ENCODE assay signal across 9 cellular contexts in the genomic region with DNA sequence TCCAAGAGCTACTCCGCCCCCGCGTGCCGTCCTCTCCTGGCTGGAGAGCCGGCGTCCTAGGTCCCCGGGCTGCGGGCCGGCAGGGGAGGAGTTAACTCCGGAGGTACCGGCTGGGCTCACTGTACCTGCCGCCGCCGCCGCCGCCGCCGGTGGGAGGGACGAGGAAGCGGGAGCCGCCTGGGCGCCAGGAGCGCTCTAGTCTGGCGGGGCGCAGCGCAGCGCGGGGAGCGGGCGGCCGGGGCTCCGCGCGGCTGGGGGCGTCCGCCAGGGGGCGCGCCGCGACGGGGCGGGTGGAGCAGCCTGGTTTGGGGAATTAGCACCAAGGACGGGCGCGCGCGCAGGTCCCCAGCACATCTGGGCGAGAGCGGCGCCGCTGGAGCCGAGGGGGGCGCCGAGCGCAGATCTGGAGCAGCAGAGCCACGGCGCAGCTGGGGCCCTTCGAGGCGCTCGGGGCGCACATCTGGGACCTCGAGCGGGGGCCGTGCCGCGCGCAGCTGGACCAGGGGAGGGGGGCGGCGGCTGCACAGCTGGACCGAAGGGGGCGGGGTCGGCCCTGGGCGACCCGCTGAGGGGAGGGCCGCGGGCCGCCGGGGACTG. TPM values are rescaled to one million over a fixed set of nuclear protein-coding genes. Genes with fewer than 3 reads are reported as not detected.
DNase-seq lines count a peak whose midpoint lies in the region; ATAC-seq, FAIRE-seq and TF ChIP-seq lines count a peak whose summit lies in the region.
"Had no signal": no experiment of that assay in that cellular context is flagged by ENCODE, and none has a peak within 500 bp of the region (broad histone marks: within the 10 kb centered on the region; RNA-seq: fewer than 3 reads in every experiment).

NXPH3 (plus strand) TSS at position 348 of the 597 bp plus-strand sequence. CDS start 349 bp downstream, outside the sequence.

- H3K9me1 ChIP-seq in K562 (ENCODE audit: control insufficient read depth, insufficient read depth, low read length), result no peaks in the 10 kb centered on the region

- WGBS in K562 (ENCODE audit: insufficient coverage, low coverage, missing lambda C conversion rate), result under 1% methylated on average over 23 of the region's 78 CpGs

- H3K36me3 ChIP-seq in HUES6 (ENCODE audit: control insufficient read depth, insufficient read depth, low read length) (no peaks in the 10 kb centered on the region), K562 (ENCODE audit: control insufficient read depth, insufficient read depth, low read length) (no peaks in the 10 kb centered on the region), iPS-20b (ENCODE audit: insufficient read depth, low read depth, low read length) (no peaks in the 10 kb centered on the region)

- no peaks in the 10 kb centered on the region for H3K79me2 ChIP-seq in K562 (ENCODE audit: control insufficient read depth, insufficient read depth, low read length)

- BruUV-seq in K562 (replicated peaks; lab: Mats Ljungman, UMichigan), result no TSS peak

- intact Hi-C loops in K562 (cut with micrococcal nuclease), result no loop called here

- POLR2A ChIA-PET in K562 (lab: Yijun Ruan, JAX), result interaction anchor here (0.6 to 1.4 kb wide), 3 partner anchors 60 to 132 kb away, joined by 3 read pairs; partner anchors contain the start of gene SLC35B1

- peak within 1 kb of the TSS; percentile 48 for H3K9ac ChIP-seq in HUES6 (ENCODE audit: low read length)
- peak within 1 kb of the TSS; percentile 9 to 87; a peak in 3 of 4 replicates for H3K9ac ChIP-seq in K562 (ENCODE audit: insufficient read depth in 1 of 2, low read depth in 2 of 2, low read length in 2 of 2)
- H3K9ac ChIP-seq in iPS-20b (ENCODE audit: low read depth, low read length), result peak within 1 kb of the TSS; percentile 68; the same call in 1 of the 2 replicates

- CTCF ChIA-PET in K562 (lab: Yijun Ruan, JAX; ENCODE audit: low intra/inter-chr PET ratio), result interaction anchor here (0.5 to 2.6 kb wide), 8 partner anchors 14 to 205 kb away, joined by 3 to 23 read pairs (median 4); no protein-coding TSS in a partner anchor

- TF ChIP-seq CTCF in K562 (IDR thresholded peaks at IDR 0.05 in 2 of 3, conservative IDR thresholded peaks at IDR 0.05 in 1 of 3; ENCODE audit: insufficient read depth in 2 of 3, low read depth in 1 of 3, low read length in 3 of 3), result peak in 2 of 3 experiments; percentile 67 to 80; a peak in 5 of 6 replicates

- DNase-seq in D341Med (ENCODE audit: low spot score) (peak; percentile 97), T-helper 22 cell (ENCODE audit: low read depth) (peak; percentile 22), K562 (ENCODE audit: extremely low read depth in 1 of 4, low spot score in 3 of 4) (peak; percentile 83 to 87 (median 86)), mesenteric fat pad (ENCODE audit: low spot score) (no peak)
- DNase-seq in stimulated activated CD4-positive, alpha-beta T cell treated with anti-CD3 and anti-CD28 coated beads, Interleukin-12 subunit alpha, Interleukin-12 subunit beta, amount 100 ng/mL, for 48 hours (ENCODE audit: low read depth in 2 of 3, low spot score in 1 of 3), result peak; percentile 52 to 67 (median 63)

- no peak for TF ChIP-seq EP300 in K562 (IDR thresholded peaks at IDR 0.05; ENCODE audit: low read length)

- ATAC-seq in K562 (peak; percentile 89), GM21528 (IDR thresholded peaks at IDR 0.05; ENCODE audit: low FRiP score, unreplicated experiment) (no peak)

- H3K27ac ChIP-seq in HUES6 (ENCODE audit: low read depth, low read length) (no peak within 1 kb of the TSS), K562 (ENCODE audit: extremely low read depth, low read depth, low read length) (no peak within 1 kb of the TSS), iPS-20b (ENCODE audit: low read length) (no peak within 1 kb of the TSS)

- TF ChIP-seq POLR2A in K562 (conservative IDR thresholded peaks at IDR 0.05), result no peak

- TF ChIP-seq RAD21 in K562 (CRISPR knock-in tag; conservative IDR thresholded peaks at IDR 0.05 in 1 of 2, IDR thresholded peaks at IDR 0.05 in 1 of 2), result peak; percentile 38 to 77; a peak in 3 of 4 replicates

- H3K4me1 ChIP-seq in HUES6 (ENCODE audit: control insufficient read depth, insufficient read depth, low read length) (peaks cover 19% of the 10 kb centered on the region), K562 (replicated peaks in 1 of 2; ENCODE audit: control insufficient read depth in 2 of 2, insufficient read depth in 2 of 2, low read length in 2 of 2) (peaks cover 8 to 55% of the 10 kb centered on the region in 2 experiments; a peak in 4 of 5 replicates), iPS-20b (ENCODE audit: insufficient read depth, low read length) (peaks cover 8% of the 10 kb centered on the region; the same call in 1 of the 2 replicates)

- peak within 1 kb of the TSS; percentile 82 for H2AFZ ChIP-seq in K562 (ENCODE audit: low read depth, low read length)

- no peak for FAIRE-seq in K562 (lab: Jason Lieb, UNC)

- H3K4me2 ChIP-seq in K562 (ENCODE audit: insufficient read depth, low read length), result peak within 1 kb of the TSS; percentile 85

- H3K27me3 ChIP-seq in HUES6 (ENCODE audit: control insufficient read depth, insufficient read depth, low read length) (peaks cover 66% of the 10 kb centered on the region), K562 (ENCODE audit: control insufficient read depth in 2 of 2, insufficient read depth in 2 of 2, low read length in 2 of 2) (peaks cover 12 to 29% of the 10 kb centered on the region in 2 experiments; a peak in 4 of 5 replicates), iPS-20b (ENCODE audit: insufficient read depth, low read length) (peaks cover 69% of the 10 kb centered on the region)

- H4K20me1 ChIP-seq in K562 (replicated peaks; ENCODE audit: control insufficient read depth, insufficient read depth, low read length), result peaks cover 14% of the 10 kb centered on the region; the same call in 1 of the 2 replicates

- H3K4me3 ChIP-seq in HUES6 (ENCODE audit: low read depth, low read length) (peak within 1 kb of the TSS; percentile 100), K562 (peak within 1 kb of the TSS; percentile 54), iPS-20b (ENCODE audit: low read length) (peak within 1 kb of the TSS; percentile 91)

- H3K9me3 ChIP-seq in HUES6 (ENCODE audit: control insufficient read depth, insufficient read depth, low read depth, low read length) (no peaks in the 10 kb centered on the region), K562 (replicated peaks; ENCODE audit: control insufficient read depth, insufficient read depth, low read depth, low read length) (no peaks in the 10 kb centered on the region), iPS-20b (ENCODE audit: insufficient read depth, low read depth, low read length) (no peaks in the 10 kb centered on the region)

- in situ Hi-C loops in K562 (cut with MboI), result no loop called here

TF ChIP-seq in K562, 482 proteins besides CTCF, POLR2A, EP300 and RAD21 (continues in another document):
- TF ChIP-seq, protein P1, sequence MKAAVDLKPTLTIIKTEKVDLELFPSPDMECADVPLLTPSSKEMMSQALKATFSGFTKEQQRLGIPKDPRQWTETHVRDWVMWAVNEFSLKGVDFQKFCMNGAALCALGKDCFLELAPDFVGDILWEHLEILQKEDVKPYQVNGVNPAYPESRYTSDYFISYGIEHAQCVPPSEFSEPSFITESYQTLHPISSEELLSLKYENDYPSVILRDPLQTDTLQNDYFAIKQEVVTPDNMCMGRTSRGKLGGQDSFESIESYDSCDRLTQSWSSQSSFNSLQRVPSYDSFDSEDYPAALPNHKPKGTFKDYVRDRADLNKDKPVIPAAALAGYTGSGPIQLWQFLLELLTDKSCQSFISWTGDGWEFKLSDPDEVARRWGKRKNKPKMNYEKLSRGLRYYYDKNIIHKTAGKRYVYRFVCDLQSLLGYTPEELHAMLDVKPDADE (conservative IDR thresholded peaks at IDR 0.05; ENCODE audit: control insufficient read depth, low read depth, low read length), result 0 out of 2 replicates have a peak, but pooled peaks have one; percentile 38
- TF ChIP-seq ZNF140 (CRISPR knock-in tag; IDR thresholded peaks at IDR 0.05) (no peak), SMARCC2 (IDR thresholded peaks at IDR 0.05; ENCODE audit: low read depth) (no peak)
- TF ChIP-seq, protein P2, sequence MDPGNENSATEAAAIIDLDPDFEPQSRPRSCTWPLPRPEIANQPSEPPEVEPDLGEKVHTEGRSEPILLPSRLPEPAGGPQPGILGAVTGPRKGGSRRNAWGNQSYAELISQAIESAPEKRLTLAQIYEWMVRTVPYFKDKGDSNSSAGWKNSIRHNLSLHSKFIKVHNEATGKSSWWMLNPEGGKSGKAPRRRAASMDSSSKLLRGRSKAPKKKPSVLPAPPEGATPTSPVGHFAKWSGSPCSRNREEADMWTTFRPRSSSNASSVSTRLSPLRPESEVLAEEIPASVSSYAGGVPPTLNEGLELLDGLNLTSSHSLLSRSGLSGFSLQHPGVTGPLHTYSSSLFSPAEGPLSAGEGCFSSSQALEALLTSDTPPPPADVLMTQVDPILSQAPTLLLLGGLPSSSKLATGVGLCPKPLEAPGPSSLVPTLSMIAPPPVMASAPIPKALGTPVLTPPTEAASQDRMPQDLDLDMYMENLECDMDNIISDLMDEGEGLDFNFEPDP (CRISPR knock-in tag; IDR thresholded peaks at IDR 0.05), result no peak

RNA-seq across cellular contexts. Expression of gene NXPH3, which starts in this region (rescaled TPM):
- total RNA-seq in K562 (2011; cell fraction: chromatin; rRNA removed; ENCODE audit: low replicate concordance), result 0.32 and 0.37 TPM in 2 replicates
- 0.53 and 0.67 TPM in 2 replicates for total RNA-seq in K562 (2011; cell fraction: nucleolus; rRNA removed)
- 0.23 and 0.37 TPM in 2 replicates for total RNA-seq in K562 (2011; cell fraction: nucleoplasm; rRNA removed)
- total RNA-seq in K562 (2014; rRNA removed), result 0.05 and 0.16 TPM in 2 replicates
- total RNA-seq in K562 (2014; rRNA removed; fragmentation: Illumina TruSeq; extraction: Trizol), result 0.07 and 0.10 TPM in 2 replicates
- total RNA-seq in K562 (2015; rRNA removed; fragmentation: Illumina TruSeq; extraction: Trizol), result 0.04 and 0.08 TPM in 2 replicates
- total RNA-seq in K562 (2021), result 0.13 and 0.27 TPM in 2 replicates
- 0.06 and 0.14 TPM in 2 replicates for polyA plus RNA-seq in K562 (2011; rRNA removed)
- polyA plus RNA-seq in K562 (2011; cell fraction: cytosol; rRNA removed), result 0.15 and 0.42 TPM in 2 replicates
- polyA plus RNA-seq in K562 (2011; cell fraction: nucleus; rRNA removed), result 0.07 and 0.20 TPM in 2 replicates
- polyA plus RNA-seq in K562 (2012), result 0.09 and 0.12 TPM in 2 replicates
- 0.17 and 0.18 TPM in 2 replicates for polyA plus RNA-seq in K562 (2014; fragmentation: Illumina TruSeq; extraction: Trizol)
- polyA plus RNA-seq in K562 (2014; fragmentation: Nextera tagmentation; extraction: Ambion mirVana), result not detected
- 0.05 and 0.08 TPM in 2 replicates for polyA plus RNA-seq in K562 (2014; rRNA removed)
- polyA minus RNA-seq in K562 (2011; rRNA and poly(A)+ RNA removed), result 0.27 and 0.32 TPM in 2 replicates
- polyA minus RNA-seq in K562 (2011; cell fraction: cytosol; rRNA and poly(A)+ RNA removed), result not detected in 2 replicates
- polyA minus RNA-seq in K562 (2011; cell fraction: nucleus; rRNA and poly(A)+ RNA removed), result 0.27 and 0.33 TPM in 2 replicates
- 3.8 TPM for total RNA-seq in mesenteric fat pad
- total RNA-seq: RPMI7951 had no signal

Comparison
In these comparisons a context has a peak if more than half of its experiments do, and no peak if none do; other contexts are left out.
1. Peak in DNase-seq, ATAC-seq, H3K4me3 ChIP-seq, H3K9ac ChIP-seq and H3K4me2 ChIP-seq in K562; RNA of the gene not detected or under 1 TPM.